10 cellular contexts compared by ENCODE assay signal in the genomic region with DNA sequence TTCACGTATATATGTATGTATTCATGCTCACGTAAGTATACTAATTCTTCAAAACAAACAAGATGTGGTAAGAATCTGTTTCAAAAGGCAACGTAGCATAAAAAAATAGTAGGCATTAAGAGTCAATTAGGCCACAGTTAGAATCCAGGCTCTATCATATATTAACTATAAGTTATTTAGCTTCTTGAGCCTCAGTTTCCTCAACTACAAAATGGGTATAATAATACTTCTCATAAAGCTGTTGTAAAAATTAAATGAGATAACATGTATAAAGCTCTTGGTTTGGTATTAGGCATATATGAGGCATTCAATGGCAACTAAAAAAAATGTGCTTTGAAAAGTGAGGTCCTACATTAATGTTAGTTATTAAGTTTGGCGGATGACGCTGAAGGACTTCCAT.
"Had no signal": no experiment of that assay in that cellular context is flagged by ENCODE, and none has a peak within 500 bp of the region (broad histone marks: within the 10 kb centered on the region; RNA-seq: fewer than 3 reads in every experiment).

No MANE protein-coding gene starts in this region.

- H3K4me3 ChIP-seq: GM23338 had no signal

- FAIRE-seq: H1, H54, HTR-8/SVneo had no signal

- DNase-seq: H9, HCEC 1CT, HFFc6, IMR-90, Kasumi-1, KG1 had no signal

- H2AFZ ChIP-seq: GM23338 had no signal

- H3K4me2 ChIP-seq: GM23338 had no signal

- ATAC-seq: GM23338 had no signal
